In genomic region chr10:92691042-92691590, GRCh38 we compare ENCODE assay signal across 8 cellular contexts. TPM values are rescaled to one million over a fixed set of nuclear protein-coding genes. Genes with fewer than 3 reads are reported as not detected.
A peak's percentile ranks its signal among the peaks of the same experiment; 100 is the strongest.
DNase-seq lines count a peak whose midpoint lies in the region; ATAC-seq and TF ChIP-seq lines count a peak whose summit lies in the region.

No MANE protein-coding gene starts in this region.

- H3K27me3 Mint-ChIP-seq in glutamatergic neuron (ENCODE audit: unreplicated experiment): peaks cover 29% of the 10 kb centered on the region

- H3K9me3 Mint-ChIP-seq in glutamatergic neuron (ENCODE audit: unreplicated experiment): peaks cover 8% of the 10 kb centered on the region

- H3K27ac Mint-ChIP-seq in glutamatergic neuron (ENCODE audit: unreplicated experiment): peak overlapping the region; percentile 3

- peaks cover 0 to 10% of the 10 kb centered on the region in 2 donors for H3K36me3 ChIP-seq in psoas muscle (ENCODE audit: insufficient read depth in 1 of 2, low read depth in 1 of 2)

- H3K27me3 ChIP-seq in psoas muscle (ENCODE audit: insufficient read depth in 3 of 3, low read length in 2 of 3): peaks cover 0 to 76% (median 38%) of the 10 kb centered on the region in 3 donors

- H3K4me1 Mint-ChIP-seq in glutamatergic neuron (ENCODE audit: low read depth, unreplicated experiment): peaks cover 5% of the 10 kb centered on the region

- peak overlapping the region; percentile 53 for H3K4me3 Mint-ChIP-seq in glutamatergic neuron (ENCODE audit: unreplicated experiment)

- ATAC-seq in psoas muscle: no peak
- no peak for ATAC-seq in GM18870 (IDR thresholded peaks at IDR 0.05; ENCODE audit: unreplicated experiment)

- WGBS in psoas muscle, 3 donors: 57 to 70% (median 62%) methylated on average over 26 of the region's 26 CpGs

- peaks cover 9% of the 10 kb centered on the region for H3K36me3 Mint-ChIP-seq in glutamatergic neuron (ENCODE audit: unreplicated experiment)

- DNase-seq in ELF-1 (ENCODE audit: low read depth, low spot score): peak; percentile 49
- DNase-seq in UCSD-AML1 (lab: John Stamatoyannopoulos, UW; ENCODE audit: unreplicated experiment): peak; percentile 79
- no peak for DNase-seq in glutamatergic neuron
- DNase-seq in psoas muscle: no peak
- no peak for DNase-seq in NCI-H748 (lab: John Stamatoyannopoulos, UW; ENCODE audit: unreplicated experiment)
- DNase-seq in NCI-H510A (lab: John Stamatoyannopoulos, UW): no peak
- no peak for DNase-seq in activated gamma-delta T cell (lab: John Stamatoyannopoulos, UW)

- H3K9me3 ChIP-seq in psoas muscle: no peaks in the 10 kb centered on the region

- intact Hi-C loops in psoas muscle (cut with DNase I): loop anchor here in 1 of 2 donors (10.0 kb wide), 1 partner anchor 124 kb away; no protein-coding TSS in a partner anchor

- TF ChIP-seq CTCF in glutamatergic neuron (IDR thresholded peaks at IDR 0.05; ENCODE audit: partially characterized antibody, unreplicated experiment) (no peak), psoas muscle (IDR thresholded peaks at IDR 0.05) (no peak)

- H3K27ac ChIP-seq in psoas muscle: peak overlapping the region; percentile 72

- peak overlapping the region; percentile 70 for H3K4me3 ChIP-seq in psoas muscle

- H3K4me1 ChIP-seq in psoas muscle: peaks cover 13% of the 10 kb centered on the region

RNA-seq across cellular contexts. Expression of gene HHEX, which starts 1.4 kb away (rescaled TPM):
- total RNA-seq in glutamatergic neuron (ENCODE audit: unreplicated experiment) (not detected), psoas muscle (1 to 10 TPM; 1.7 to 3.3 (median 2.6) TPM)
- polyA plus RNA-seq in psoas muscle: 1 to 10 TPM; 1.5 to 2.0 (median 1.9) TPM

Comparison
In these comparisons a context has a peak if more than half of its experiments do, and no peak if none do; other contexts are left out.
1. DNase-seq: peak in ELF-1 (single experiment) and UCSD-AML1 (single experiment); none in glutamatergic neuron (single experiment), psoas muscle (0 of 2), NCI-H748 (single experiment), NCI-H510A (single experiment) and activated gamma-delta T cell (single experiment).